In the genomic region with DNA sequence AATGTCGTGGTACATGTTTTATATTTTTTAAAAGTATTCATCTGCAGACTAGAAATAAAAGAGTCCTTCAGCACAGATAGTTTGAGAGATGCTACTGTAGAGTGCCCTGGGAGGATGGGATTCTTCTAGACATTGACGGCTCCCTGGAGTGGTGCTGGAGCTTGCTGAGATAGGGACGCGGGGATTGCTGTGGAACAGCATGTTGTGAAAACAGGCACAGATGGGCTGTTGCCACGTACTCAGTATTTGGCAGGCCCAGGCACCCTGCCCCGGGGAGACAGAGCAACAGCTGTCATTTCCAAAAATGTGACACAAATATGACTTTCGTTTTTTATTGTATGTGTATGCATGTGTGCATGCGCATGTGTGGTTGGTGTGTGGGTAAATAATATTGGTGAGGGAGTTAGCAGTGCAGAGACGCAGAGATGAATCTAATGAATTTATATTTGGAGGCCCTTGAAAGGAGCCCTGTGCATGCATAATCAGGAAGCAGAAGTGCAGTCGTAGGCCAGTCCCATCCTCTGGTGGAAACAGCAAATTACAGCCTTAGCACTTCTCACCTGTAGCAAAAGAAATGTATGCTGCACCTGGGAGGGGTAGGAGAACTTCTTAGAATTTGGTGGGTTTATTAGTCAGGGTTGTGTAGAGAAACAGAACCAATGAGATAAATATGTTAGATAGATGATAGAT, we compare ENCODE assay signal across 24 cellular contexts. TPM values are rescaled to one million over a fixed set of nuclear protein-coding genes. Genes with fewer than 3 reads are reported as not detected.
DNase-seq lines count a peak whose midpoint lies in the region; ATAC-seq and TF ChIP-seq lines count a peak whose summit lies in the region.
"Had no signal": no experiment of that assay in that cellular context is flagged by ENCODE, and none has a peak within 500 bp of the region (broad histone marks: within the 10 kb centered on the region; RNA-seq: fewer than 3 reads in every experiment).

No MANE protein-coding gene starts in this region.

- DNase-seq in Right ventricle myocardium inferior (ENCODE audit: missing footprints) (peak; percentile 77), right atrium auricular region (ENCODE audit: low spot score) (no peak), caudate nucleus (lab: John Stamatoyannopoulos, UW) (peak in 3 of 61 donors; percentile 8 to 63 (median 17)), right cardiac atrium (peak; percentile 61 to 86 (median 76)), GM19240 (ENCODE audit: insufficient read length, low spot score) (no peak), kidney tubule cell (ENCODE audit: low spot score) (no peak)
- no peak for DNase-seq in stimulated activated CD4-positive, alpha-beta T cell treated with anti-CD3 and anti-CD28 coated beads, Interleukin-4, amount 100 ng/mL, for 24 hours
- DNase-seq: activated CD4-positive, alpha-beta memory T cell treated with anti-CD3 and anti-CD28 coated beads for 36 hours; activated naive CD4-positive, alpha-beta T cell treated with Interleukin-2 at 50 U/mL for 16 hours; GF-D8; hippocampal formation; NCI-H1417; NCI-H345; SHP77 treated with DMSO at 0.1 percent for 48 hours; WERI-Rb-1 had no signal

- no peaks in the 10 kb centered on the region for H3K27me3 Mint-ChIP-seq in stimulated activated memory B cell treated with anti-CD40 and anti-IgM and Interleukin-4, amounts not matched to agents 10 μg/mL and 1 μg/mL and 100 μg/mL, for 72 hours
- H3K27me3 Mint-ChIP-seq: activated CD4-positive, alpha-beta memory T cell treated with anti-CD3 and anti-CD28 coated beads for 36 hours; progenitor cell of endocrine pancreas had no signal

- no peak overlapping the region for H3K27ac Mint-ChIP-seq in stimulated activated memory B cell treated with anti-CD40 and anti-IgM and Interleukin-4, amounts not matched to agents 10 μg/mL and 1 μg/mL and 100 μg/mL, for 72 hours
- H3K27ac Mint-ChIP-seq: activated CD4-positive, alpha-beta memory T cell treated with anti-CD3 and anti-CD28 coated beads for 36 hours; mesothelial cell of epicardium; progenitor cell of endocrine pancreas; T-helper 1 cell treated with Interleukin-12 subunit alpha and Interleukin-12 subunit beta and Interleukin-4 antibody, amounts not matched to agents 30 μg/mL and 1 μg/mL, for 36 hours had no signal

- H3K9me3 Mint-ChIP-seq in stimulated activated memory B cell treated with anti-CD40 and anti-IgM and Interleukin-4, amounts not matched to agents 10 μg/mL and 1 μg/mL and 100 μg/mL, for 72 hours, result no peaks in the 10 kb centered on the region
- H3K9me3 Mint-ChIP-seq: T-helper 1 cell treated with Interleukin-12 subunit alpha and Interleukin-12 subunit beta and Interleukin-4 antibody, amounts not matched to agents 30 μg/mL and 1 μg/mL, for 36 hours had no signal

- no peaks in the 10 kb centered on the region for H3K36me3 Mint-ChIP-seq in stimulated activated memory B cell treated with anti-CD40 and anti-IgM and Interleukin-4, amounts not matched to agents 10 μg/mL and 1 μg/mL and 100 μg/mL, for 72 hours
- H3K36me3 Mint-ChIP-seq: activated CD4-positive, alpha-beta memory T cell treated with anti-CD3 and anti-CD28 coated beads for 36 hours; mesothelial cell of epicardium had no signal

- intact Hi-C loops in Right ventricle myocardium inferior (cut with DNase I) (loop anchor here (5.0 to 10.0 kb wide), 2 partner anchors 83 to 169 kb away; no protein-coding TSS in a partner anchor), right cardiac atrium (cut with DNase I) (no loop called here)

- no peak overlapping the region for H3K4me3 Mint-ChIP-seq in stimulated activated memory B cell treated with anti-CD40 and anti-IgM and Interleukin-4, amounts not matched to agents 10 μg/mL and 1 μg/mL and 100 μg/mL, for 72 hours
- H3K4me3 Mint-ChIP-seq: activated CD4-positive, alpha-beta memory T cell treated with anti-CD3 and anti-CD28 coated beads for 36 hours; mesothelial cell of epicardium; T-helper 1 cell treated with Interleukin-12 subunit alpha and Interleukin-12 subunit beta and Interleukin-4 antibody, amounts not matched to agents 30 μg/mL and 1 μg/mL, for 36 hours had no signal

- H3K4me3 ChIP-seq in right atrium auricular region (no peak overlapping the region), right cardiac atrium (ENCODE audit: low read length) (no peak overlapping the region)
- H3K4me3 ChIP-seq: A549, ascending aorta, GM12878, HAP-1 had no signal

- H3K4me1 Mint-ChIP-seq in stimulated activated memory B cell treated with anti-CD40 and anti-IgM and Interleukin-4, amounts not matched to agents 10 μg/mL and 1 μg/mL and 100 μg/mL, for 72 hours, result peaks cover 5% of the 10 kb centered on the region
- H3K4me1 Mint-ChIP-seq: mesothelial cell of epicardium had no signal

- 32% methylated on average over 10 of the region's 10 CpGs for WGBS in right cardiac atrium

- H3K27ac ChIP-seq in right atrium auricular region (peak overlapping the region in 1 of 2 donors; percentile 12), caudate nucleus (ENCODE audit: low read depth, low read length) (peak overlapping the region; percentile 31), right cardiac atrium (ENCODE audit: low read length) (peak overlapping the region; percentile 9)
- H3K27ac ChIP-seq: A549, ascending aorta, WERI-Rb-1 had no signal

- peak; percentile 94 for ATAC-seq in Right ventricle myocardium inferior
- ATAC-seq in right cardiac atrium, result peak; percentile 81 to 96
- peak; percentile 34 for ATAC-seq in stimulated activated memory B cell treated with anti-CD40 and anti-IgM and Interleukin-4, amounts not matched to agents 10 μg/mL and 1 μg/mL and 100 μg/mL, for 72 hours
- ATAC-seq: A549, GM12878 had no signal

- peaks cover 0 to 9% of the 10 kb centered on the region in 2 donors for H3K4me1 ChIP-seq in right atrium auricular region
- H3K4me1 ChIP-seq in right cardiac atrium (ENCODE audit: control insufficient read depth, insufficient read depth, low read length), result no peaks in the 10 kb centered on the region
- H3K4me1 ChIP-seq: A549, ascending aorta, HAP-1 had no signal

- no peaks in the 10 kb centered on the region for H3K9me3 ChIP-seq in right atrium auricular region
- H3K9me3 ChIP-seq in right cardiac atrium (ENCODE audit: control insufficient read depth, low read length), result no peaks in the 10 kb centered on the region
- H3K9me3 ChIP-seq: ascending aorta, HAP-1 had no signal

- H3K36me3 ChIP-seq in right atrium auricular region, result no peaks in the 10 kb centered on the region
- H3K36me3 ChIP-seq: ascending aorta, HAP-1, WERI-Rb-1 had no signal

- TF ChIP-seq CTCF in right atrium auricular region (IDR thresholded peaks at IDR 0.05), result no peak

- no peaks in the 10 kb centered on the region for H3K27me3 ChIP-seq in right atrium auricular region
- H3K27me3 ChIP-seq in right cardiac atrium (ENCODE audit: control insufficient read depth, insufficient read depth), result no peaks in the 10 kb centered on the region
- H3K27me3 ChIP-seq: ascending aorta had no signal

RNA-seq across cellular contexts. Expression of a gene that starts 6.2 kb away (rescaled TPM):
- total RNA-seq in Right ventricle myocardium inferior (60.3 TPM), right atrium auricular region (10 to 100 TPM; 59.1 to 65.9 TPM), right cardiac atrium (10 to 100 TPM; 49.7 to 93.2 (median 78.1) TPM)
- polyA plus RNA-seq in right cardiac atrium, result 41.1 TPM
- total RNA-seq: activated CD4-positive, alpha-beta memory T cell treated with anti-CD3 and anti-CD28 coated beads for 36 hours had no signal
- polyA plus RNA-seq: neural cell had no signal

Comparison
In these comparisons a context has a peak if more than half of its experiments do, and no peak if none do; other contexts are left out.
1. DNase-seq: peak in Right ventricle myocardium inferior (single experiment) and right cardiac atrium (3 of 3); none in right atrium auricular region (single experiment), GM19240 (single experiment), kidney tubule cell (single experiment) and stimulated activated CD4-positive, alpha-beta T cell treated with anti-CD3 and anti-CD28 coated beads, Interleukin-4, amount 100 ng/mL, for 24 hours (single experiment).
2. ATAC-seq: peak in every context shown above with its lines; median percentile 94 in Right ventricle myocardium inferior; 88 in right cardiac atrium; 34 in stimulated activated memory B cell treated with anti-CD40 and anti-IgM and Interleukin-4, amounts not matched to agents 10 μg/mL and 1 μg/mL and 100 μg/mL, for 72 hours.